Comparison of ENCODE assay signal across 8 cellular contexts in genomic region chr7:23938937-23939552, GRCh38.
DNase-seq lines count a peak whose midpoint lies in the region; ATAC-seq and TF ChIP-seq lines count a peak whose summit lies in the region.

No MANE protein-coding gene starts in this region.

- peaks cover 17% of the 10 kb centered on the region for H3K9me3 Mint-ChIP-seq in chondrocyte (ENCODE audit: low read depth)

- H3K4me3 Mint-ChIP-seq in chondrocyte (ENCODE audit: unreplicated experiment), result no peak overlapping the region

- H3K27me3 Mint-ChIP-seq in chondrocyte (ENCODE audit: low read depth), result peaks cover 4% of the 10 kb centered on the region

- H3K4me3 ChIP-seq in left ventricle myocardium inferior, result no peak overlapping the region

- intact Hi-C loops in left ventricle myocardium inferior (cut with micrococcal nuclease), result no loop called here
- intact Hi-C loops in Right ventricle myocardium inferior (cut with DNase I), result no loop called here

- peak; percentile 36 for TF ChIP-seq CTCF in left ventricle myocardium inferior (IDR thresholded peaks at IDR 0.05; ENCODE audit: borderline replicate concordance)
- TF ChIP-seq CTCF in chondrocyte (IDR thresholded peaks at IDR 0.05), result peak; percentile 74

- no peaks in the 10 kb centered on the region for H3K4me1 ChIP-seq in left ventricle myocardium inferior

- no peak for DNase-seq in left ventricle myocardium inferior
- DNase-seq in Right ventricle myocardium inferior (ENCODE audit: missing footprints), result no peak
- peak; percentile 24 for DNase-seq in NCI-H460 (ENCODE audit: extremely low read depth, low read depth)
- DNase-seq in chondrocyte (ENCODE audit: low spot score), result no peak
- DNase-seq in renal cortical epithelial cell (ENCODE audit: low read depth), result peak; percentile 36
- DNase-seq in central memory CD4-positive, alpha-beta T cell, result no peak

- peaks cover 19% of the 10 kb centered on the region for H3K9me3 ChIP-seq in left ventricle myocardium inferior (replicated peaks)

- H3K27me3 ChIP-seq in left ventricle myocardium inferior (ENCODE audit: low read depth), result peaks cover 8% of the 10 kb centered on the region

- no peaks in the 10 kb centered on the region for H3K4me1 Mint-ChIP-seq in chondrocyte (ENCODE audit: low read depth)

- no peaks in the 10 kb centered on the region for H3K36me3 ChIP-seq in left ventricle myocardium inferior

- H3K27ac ChIP-seq in left ventricle myocardium inferior (replicated peaks), result no peak overlapping the region

- no peak overlapping the region for H3K27ac Mint-ChIP-seq in chondrocyte (ENCODE audit: unreplicated experiment)

- ATAC-seq in Right ventricle myocardium inferior (no peak), HG02870 (IDR thresholded peaks at IDR 0.05; ENCODE audit: unreplicated experiment) (peak; percentile 76), GM19023 (IDR thresholded peaks at IDR 0.05; ENCODE audit: unreplicated experiment) (no peak)

- no peaks in the 10 kb centered on the region for H3K36me3 Mint-ChIP-seq in chondrocyte (ENCODE audit: low read depth)

Comparison
In these comparisons a context has a peak if more than half of its experiments do, and no peak if none do; other contexts are left out.
1. DNase-seq: peak in NCI-H460 (single experiment) and renal cortical epithelial cell (single experiment); none in left ventricle myocardium inferior (single experiment), Right ventricle myocardium inferior (single experiment), chondrocyte (single experiment) and central memory CD4-positive, alpha-beta T cell (single experiment).